ENCODE assay signal across 8 cellular contexts in the genomic region with DNA sequence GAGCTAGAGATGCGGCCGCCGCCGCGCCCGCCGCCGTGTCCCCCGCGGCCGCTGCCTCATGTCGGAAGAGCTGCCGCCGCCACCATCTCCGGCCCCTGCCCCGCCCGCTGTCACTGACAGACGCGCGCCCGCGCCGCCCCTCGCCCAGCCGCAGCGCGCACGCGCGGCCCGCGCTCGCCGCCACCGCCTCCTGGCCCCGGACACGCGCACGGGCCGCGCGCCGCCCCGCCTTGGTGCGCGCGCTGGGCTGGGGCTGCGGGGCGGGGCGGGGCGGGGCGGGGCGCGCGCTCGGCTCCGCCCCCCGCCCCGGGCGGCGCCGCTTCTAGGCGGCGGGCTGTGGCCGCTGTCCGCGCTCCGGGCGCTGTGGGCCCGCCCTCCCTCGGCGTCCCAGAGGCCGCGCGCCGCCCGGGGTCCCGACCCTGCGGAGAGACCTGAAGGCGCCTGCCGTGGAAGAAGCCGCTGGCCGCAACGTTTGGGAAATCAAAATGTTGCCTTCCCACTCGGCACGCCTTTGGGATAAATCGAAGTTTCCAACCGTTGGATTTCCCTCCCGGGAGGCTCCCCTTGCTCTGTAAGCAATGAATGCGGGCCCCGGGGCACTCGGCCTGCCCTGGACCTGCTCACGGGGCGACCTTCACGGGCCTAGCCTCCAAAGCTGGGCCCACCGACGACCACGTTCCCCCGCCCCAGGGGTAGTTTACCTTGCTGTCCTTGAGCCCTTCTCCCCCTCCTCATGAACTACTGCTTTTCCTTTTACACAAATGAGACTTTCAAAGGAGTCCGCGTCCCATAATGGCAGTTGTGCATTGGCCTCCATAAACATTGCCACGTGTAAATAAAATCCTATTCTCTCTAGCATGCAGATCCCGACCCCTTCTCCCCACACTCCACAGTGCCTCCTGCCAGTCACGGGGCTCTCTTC.
DNase-seq lines count a peak whose midpoint lies in the region; ATAC-seq and TF ChIP-seq lines count a peak whose summit lies in the region.

A gene (minus strand): TSS at position 115 of the 922 bp plus-strand sequence. CDS start 1,000 bp downstream, outside the sequence.

- CTCF ChIA-PET in HEK293T (lab: Yijun Ruan, JAX) = no interaction called here

- H3K4me3 ChIP-seq in choroid plexus epithelial cell (ENCODE audit: low read depth, low read length) = peak within 1 kb of the TSS; percentile 61

- no peak for ATAC-seq in HG03520 (IDR thresholded peaks at IDR 0.05; ENCODE audit: unreplicated experiment)

- POLR2A ChIA-PET in HEK293T (lab: Yijun Ruan, JAX) = interaction anchor here (0.6 kb wide), 2 partner anchors 230 to 1751 kb away, joined by 3 read pairs; no protein-coding TSS in a partner anchor

- no peak for TF ChIP-seq CTCF in choroid plexus epithelial cell (conservative IDR thresholded peaks at IDR 0.05; ENCODE audit: low read depth, low read length)

- peak; percentile 78 for DNase-seq in ELR (ENCODE audit: low read depth)
- DNase-seq in HEK293T (ENCODE audit: extremely low spot score) = peak; percentile 96
- DNase-seq in NCI-H1694 (lab: John Stamatoyannopoulos, UW) = peak; percentile 33
- DNase-seq in activated CD4-positive, alpha-beta T cell treated with anti-CD3 and anti-CD28 coated beads for 4 hours = peak; percentile 68 to 73
- peak; percentile 70 for DNase-seq in choroid plexus epithelial cell (ENCODE audit: low read depth)
- peak; percentile 40 for DNase-seq in kidney glomerular epithelial cell (lab: John Stamatoyannopoulos, UW)
- peak; percentile 65 to 66 for DNase-seq in stimulated activated CD4-positive, alpha-beta T cell treated with anti-CD3 and anti-CD28 coated beads, Interleukin-15, amount 100 ng/mL, for 1 hour (ENCODE audit: low read depth in 1 of 2, low spot score in 1 of 2)

TF ChIP-seq in HEK293T, 16 proteins besides CTCF, POLR2A, EP300 and RAD21:
- TF ChIP-seq ZNF384 (IDR thresholded peaks at IDR 0.05) = no peak
- TF ChIP-seq ARNT (IDR thresholded peaks at IDR 0.05) = no peak
- TF ChIP-seq CTBP1 (IDR thresholded peaks at IDR 0.05; ENCODE audit: borderline replicate concordance) = no peak

Comparison
In these comparisons a context has a peak if more than half of its experiments do, and no peak if none do; other contexts are left out.
1. DNase-seq: peak in every context shown above with its lines; median percentile 96 in HEK293T; 78 in ELR; 70 in activated CD4-positive, alpha-beta T cell treated with anti-CD3 and anti-CD28 coated beads for 4 hours; 70 in choroid plexus epithelial cell; 66 in stimulated activated CD4-positive, alpha-beta T cell treated with anti-CD3 and anti-CD28 coated beads, Interleukin-15, amount 100 ng/mL, for 1 hour; 40 in kidney glomerular epithelial cell; 33 in NCI-H1694.